14 cellular contexts compared by ENCODE assay signal in the genomic region with DNA sequence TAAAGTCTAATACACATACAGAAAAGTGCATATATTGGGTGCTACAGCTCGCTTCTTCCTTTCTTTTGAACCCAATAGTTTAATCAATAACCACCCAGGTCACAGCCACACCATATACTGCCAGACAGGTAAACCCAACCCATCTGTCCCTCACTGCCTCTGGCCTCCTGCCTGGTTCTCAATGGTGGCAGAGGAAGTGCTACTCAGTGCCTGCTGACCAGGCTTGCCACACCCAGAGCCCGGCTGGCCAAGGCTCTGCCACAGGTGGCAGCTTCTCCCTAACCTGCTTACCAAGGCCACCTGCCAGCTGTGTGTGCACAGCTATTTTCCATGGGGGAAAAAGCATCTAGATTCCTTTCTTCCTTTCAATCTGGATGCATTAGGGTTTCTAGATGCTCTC. TPM values are rescaled to one million over a fixed set of nuclear protein-coding genes. Genes with fewer than 3 reads are reported as not detected.
A peak's percentile ranks its signal among the peaks of the same experiment; 100 is the strongest.
DNase-seq lines count a peak whose midpoint lies in the region; ATAC-seq and TF ChIP-seq lines count a peak whose summit lies in the region.
"Had no signal": no experiment of that assay in that cellular context is flagged by ENCODE, and none has a peak within 500 bp of the region (broad histone marks: within the 10 kb centered on the region; RNA-seq: fewer than 3 reads in every experiment).

No MANE protein-coding gene starts in this region.

- H3K4me1 ChIP-seq in PC-3 (ENCODE audit: insufficient read depth, low read length) = peaks cover 44% of the 10 kb centered on the region
- H3K4me1 ChIP-seq in esophagus muscularis mucosa = peaks cover 6 to 32% (median 30%) of the 10 kb centered on the region in 4 donors
- peaks cover 41% of the 10 kb centered on the region for H3K4me1 ChIP-seq in mucosa of descending colon (ENCODE audit: low read depth)
- peaks cover 29 to 40% of the 10 kb centered on the region in 2 donors for H3K4me1 ChIP-seq in thyroid gland
- H3K4me1 ChIP-seq in neural progenitor cell = peaks cover 8% of the 10 kb centered on the region

- H3K4me3 ChIP-seq in PC-3 (ENCODE audit: low read length) (peak overlapping the region; percentile 90), esophagus muscularis mucosa (peak overlapping the region; percentile 72 to 81 (median 76)), mucosa of descending colon (no peak overlapping the region), thyroid gland (replicated peaks in 1 of 3) (no peak overlapping the region), neural progenitor cell (no peak overlapping the region)

- H3K9me3 ChIP-seq in PC-3 (ENCODE audit: low read length) (no peaks in the 10 kb centered on the region), esophagus muscularis mucosa (no peaks in the 10 kb centered on the region), mucosa of descending colon (no peaks in the 10 kb centered on the region), thyroid gland (no peaks in the 10 kb centered on the region), neural progenitor cell (ENCODE audit: low read depth) (no peaks in the 10 kb centered on the region)
- H3K9me3 ChIP-seq: neutrophil had no signal

- H3K4me2 ChIP-seq in PC-3 (ENCODE audit: low read length) = peak overlapping the region; percentile 97
- H3K4me2 ChIP-seq in neural progenitor cell = no peak overlapping the region

- H3K36me3 ChIP-seq in PC-3 (ENCODE audit: low read depth, low read length) (no peaks in the 10 kb centered on the region), esophagus muscularis mucosa (peaks cover 0 to under 1% (median 0%) of the 10 kb centered on the region in 4 donors), mucosa of descending colon (ENCODE audit: low read depth) (no peaks in the 10 kb centered on the region), thyroid gland (peaks cover 0 to under 1% of the 10 kb centered on the region in 2 donors), neural progenitor cell (no peaks in the 10 kb centered on the region)
- H3K36me3 ChIP-seq: neutrophil had no signal

- POLR2A ChIA-PET in PC-3 (lab: Charles Lee; ENCODE audit: unreplicated experiment) = no interaction called here

- H3F3A ChIP-seq in PC-3 (ENCODE audit: low read length, unreplicated experiment) (no peaks in the 10 kb centered on the region), neural progenitor cell (ENCODE audit: low read depth) (peaks cover 30% of the 10 kb centered on the region)

- peak; percentile 16 for ATAC-seq in PC-3
- peak; percentile 76 for ATAC-seq in mucosa of descending colon
- ATAC-seq in HG03460 (IDR thresholded peaks at IDR 0.05; ENCODE audit: unreplicated experiment) = no peak

- TF ChIP-seq POLR2A in esophagus muscularis mucosa (IDR thresholded peaks at IDR 0.05; ENCODE audit: low read depth) (no peak), thyroid gland (IDR thresholded peaks at IDR 0.05) (peak in 1 of 2 donors; percentile 30)

- peaks cover 42% of the 10 kb centered on the region for H3K27me3 Mint-ChIP-seq in neural progenitor cell (ENCODE audit: insufficient read depth, low read depth)

- H3K4me3 Mint-ChIP-seq in neural progenitor cell = no peak overlapping the region

- H3K4me1 Mint-ChIP-seq in neural progenitor cell = peaks cover 21% of the 10 kb centered on the region

- H3K27me3 ChIP-seq in PC-3 (ENCODE audit: low read length) = no peaks in the 10 kb centered on the region
- no peaks in the 10 kb centered on the region for H3K27me3 ChIP-seq in esophagus muscularis mucosa
- H3K27me3 ChIP-seq in thyroid gland = no peaks in the 10 kb centered on the region
- peaks cover 99% of the 10 kb centered on the region for H3K27me3 ChIP-seq in neural progenitor cell

- peak overlapping the region; percentile 98 for H3K9ac ChIP-seq in PC-3 (ENCODE audit: low read length)
- no peak overlapping the region for H3K9ac ChIP-seq in neural progenitor cell

- intact Hi-C loops in PC-3 (cut with micrococcal nuclease) (no loop called here), esophagus muscularis mucosa (cut with DNase I) (loop anchor here (5.0 kb wide), 1 partner anchor 78 kb away; a partner anchor contains a TSS), mucosa of descending colon (cut with DNase I, micrococcal nuclease) (loop anchor here (5.0 kb wide), 2 partner anchors 193 to 238 kb away; no protein-coding TSS in a partner anchor), thyroid gland (cut with DNase I) (no loop called here)

- no peak for TF ChIP-seq EP300 in esophagus muscularis mucosa (IDR thresholded peaks at IDR 0.05)

- DNase-seq in PC-3 (peak; percentile 87), esophagus muscularis mucosa (ENCODE audit: extremely low spot score) (no peak), mucosa of descending colon (peak; percentile 84 to 89 (median 88)), thyroid gland (peak; percentile 91 to 95), neural progenitor cell (ENCODE audit: low spot score) (no peak), OCI-M2 (lab: John Stamatoyannopoulos, UW; ENCODE audit: unreplicated experiment) (no peak)
- DNase-seq: activated CD8-positive, alpha-beta memory T cell treated with anti-CD3 and anti-CD28 coated beads for 24 hours; activated naive CD4-positive, alpha-beta T cell treated with anti-CD3 and anti-CD28 coated beads, Interleukin-2, amount 50 U/mL, for 16 hours; cerebellar nuclear complex; IMR-90; NCI-H1417 treated with DMSO at 0.1 percent for 48 hours; NCI-H748 treated with DMSO at 0.1 percent for 48 hours had no signal

- WGBS in esophagus muscularis mucosa = 66% methylated on average over 2 of the region's 2 CpGs
- 43 to 52% methylated on average over 2 of the region's 2 CpGs for WGBS in thyroid gland, 2 donors

- H2AFZ ChIP-seq in PC-3 (ENCODE audit: low read length) (no peak overlapping the region), neural progenitor cell (replicated peaks) (no peak overlapping the region)

- H3K9me3 Mint-ChIP-seq in neural progenitor cell = no peaks in the 10 kb centered on the region

- H3K27ac Mint-ChIP-seq in neural progenitor cell = no peak overlapping the region

- CTCF ChIA-PET in PC-3 (lab: Charles Lee) = interaction anchor here (1.1 kb wide), 1 partner anchor 239 kb away, joined by 4 read pairs; no protein-coding TSS in a partner anchor

- H4K20me1 ChIP-seq in PC-3 (ENCODE audit: low read length) (0 out of 2 replicates have a peak, but pooled peaks cover under 1% of the 10 kb centered on the region), neural progenitor cell (ENCODE audit: low read depth) (peaks cover 3% of the 10 kb centered on the region)

- H3K79me2 ChIP-seq in PC-3 (ENCODE audit: low read length) (peaks cover 24% of the 10 kb centered on the region), neural progenitor cell (ENCODE audit: low read depth) (no peaks in the 10 kb centered on the region)

- H3K36me3 Mint-ChIP-seq in neural progenitor cell = no peaks in the 10 kb centered on the region

- H3K27ac ChIP-seq in PC-3 (ENCODE audit: low read length) (peak overlapping the region; percentile 95), esophagus muscularis mucosa (replicated peaks in 1 of 4) (peak overlapping the region; percentile 94 to 99 (median 97)), thyroid gland (peak overlapping the region; percentile 92 to 99 (median 95)), neural progenitor cell (no peak overlapping the region)
- H3K27ac ChIP-seq: neutrophil had no signal

- TF ChIP-seq CTCF in PC-3 (conservative IDR thresholded peaks at IDR 0.05; ENCODE audit: low read depth, low read length) = no peak; the same call in 1 of the 2 replicates
- TF ChIP-seq CTCF in esophagus muscularis mucosa (IDR thresholded peaks at IDR 0.05) = no peak
- no peak for TF ChIP-seq CTCF in mucosa of descending colon (IDR thresholded peaks at IDR 0.05)
- no peak for TF ChIP-seq CTCF in thyroid gland (IDR thresholded peaks at IDR 0.05)
- no peak for TF ChIP-seq CTCF in neural progenitor cell (IDR thresholded peaks at IDR 0.05)

- no TSS peak for BruUV-seq in PC-3 (replicated peaks; lab: Mats Ljungman, UMichigan)

- H3K9me2 ChIP-seq in PC-3 (replicated peaks; ENCODE audit: low read length) = no peaks in the 10 kb centered on the region

RNA-seq across cellular contexts. Expression of a gene that starts 0.6 kb away (rescaled TPM):
- total RNA-seq in PC-3 (2014; rRNA removed) (51.0 and 51.1 TPM in 2 replicates), esophagus muscularis mucosa (100 to 1,000 TPM; 171 to 253 (median 237) TPM), mucosa of descending colon (100 to 1,000 TPM in 1 of 3 donors, 10 to 100 TPM in 2; 16.7 to 149 (median 54.2) TPM), thyroid gland (100 to 1,000 TPM in 2 of 4 donors, 10 to 100 TPM in 2; 61.0 to 254 (median 109) TPM), neural progenitor cell (ENCODE audit: low replicate concordance) (4.3 and 6.5 TPM in 2 replicates)

Comparison
In these comparisons a context has a peak if more than half of its experiments do, and no peak if none do; other contexts are left out.
1. DNase-seq: peak in PC-3 (single experiment), mucosa of descending colon (3 of 3) and thyroid gland (2 of 2); none in esophagus muscularis mucosa (single experiment), neural progenitor cell (single experiment) and OCI-M2 (single experiment).
2. H3K4me3 ChIP-seq: peak in PC-3 (single experiment) and esophagus muscularis mucosa (4 of 4); none in mucosa of descending colon (single experiment), thyroid gland (0 of 3) and neural progenitor cell (single experiment).
3. intact Hi-C loops: an anchor here in esophagus muscularis mucosa (5.0 kb wide) and mucosa of descending colon (5.0 kb wide); none called in PC-3 and thyroid gland.